9 cellular contexts compared by ENCODE assay signal in the genomic region with DNA sequence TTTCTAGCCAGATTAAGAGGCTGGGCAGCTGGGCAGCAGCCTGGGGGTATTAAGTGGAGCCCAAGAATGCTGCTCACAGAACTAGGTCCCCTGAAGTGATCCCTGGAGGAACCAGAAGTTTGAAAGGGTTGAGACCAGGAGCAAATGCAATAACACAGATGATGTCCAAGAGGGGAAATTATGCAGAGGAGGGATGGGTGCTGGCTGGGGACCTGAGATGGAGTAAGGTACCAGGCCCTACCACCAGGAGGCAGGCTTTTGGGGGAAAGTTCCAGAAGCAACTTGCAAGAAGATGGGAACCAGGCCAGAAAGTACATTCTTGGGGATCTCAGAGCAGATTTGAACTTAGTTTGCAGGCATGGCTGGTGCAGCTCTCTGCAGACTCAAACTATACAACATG.
DNase-seq lines count a peak whose midpoint lies in the region; ATAC-seq, FAIRE-seq and TF ChIP-seq lines count a peak whose summit lies in the region.
"Had no signal": no experiment of that assay in that cellular context is flagged by ENCODE, and none has a peak within 500 bp of the region (broad histone marks: within the 10 kb centered on the region; RNA-seq: fewer than 3 reads in every experiment).

No MANE protein-coding gene starts in this region.

- no peaks in the 10 kb centered on the region for H3K4me1 Mint-ChIP-seq in endodermal cell

- DNase-seq in SKM-1 (lab: John Stamatoyannopoulos, UW; ENCODE audit: unreplicated experiment) (peak; percentile 4), SKM-1 treated with dmso at 0.1 percent for 144 hours (lab: John Stamatoyannopoulos, UW; ENCODE audit: unreplicated experiment) (no peak), endodermal cell (peak; percentile 80), renal cortical epithelial cell (ENCODE audit: low read depth) (peak; percentile 22), hypothalamus (lab: John Stamatoyannopoulos, UW) (no peak), H54 (ENCODE audit: insufficient read length, low spot score) (no peak)
- DNase-seq in activated CD4-positive, alpha-beta T cell treated with anti-CD3 and anti-CD28 coated beads for 1 hour: peak; percentile 26

- H3K27ac Mint-ChIP-seq in endodermal cell: no peak overlapping the region

- H3K4me1 ChIP-seq in endodermal cell (ENCODE audit: control insufficient read depth, insufficient read depth, low read length): no peaks in the 10 kb centered on the region

- no peaks in the 10 kb centered on the region for H3K36me3 ChIP-seq in endodermal cell (ENCODE audit: control insufficient read depth, insufficient read depth, low read length)

- no peak overlapping the region for H3K9ac ChIP-seq in endodermal cell (ENCODE audit: extremely low read depth, low read length, poor library complexity, severe bottlenecking)

- H3K27me3 Mint-ChIP-seq in endodermal cell (ENCODE audit: insufficient read depth): peaks cover 1% of the 10 kb centered on the region

- H3K9me3 Mint-ChIP-seq in endodermal cell: peaks cover 27% of the 10 kb centered on the region

- no peaks in the 10 kb centered on the region for H3K36me3 Mint-ChIP-seq in endodermal cell (ENCODE audit: low read depth)

- peaks cover 23% of the 10 kb centered on the region for H3K9me3 ChIP-seq in endodermal cell (ENCODE audit: control insufficient read depth, low read length)

- H3K27ac ChIP-seq in endodermal cell (ENCODE audit: low read depth, low read length): no peak overlapping the region

- TF ChIP-seq POLR2A in H54 (IDR thresholded peaks at IDR 0.05; ENCODE audit: low read depth, low read length): no peak

- H3K4me3 ChIP-seq in endodermal cell (ENCODE audit: low read length): no peak overlapping the region

- TF ChIP-seq CTCF in endodermal cell (conservative IDR thresholded peaks at IDR 0.05): peak; percentile 86

- no peak overlapping the region for H3K4me3 Mint-ChIP-seq in endodermal cell

- ATAC-seq in HG03520 (IDR thresholded peaks at IDR 0.05; ENCODE audit: unreplicated experiment): no peak

- FAIRE-seq in H54 (lab: Jason Lieb, UNC): no peak
- FAIRE-seq: G401.6 had no signal

- no peaks in the 10 kb centered on the region for H3K27me3 ChIP-seq in endodermal cell (ENCODE audit: control insufficient read depth, insufficient read depth, low read length, poor library complexity, severe bottlenecking)

Comparison
In these comparisons a context has a peak if more than half of its experiments do, and no peak if none do; other contexts are left out.
1. DNase-seq: peak in SKM-1 (single experiment), activated CD4-positive, alpha-beta T cell treated with anti-CD3 and anti-CD28 coated beads for 1 hour (single experiment), endodermal cell (single experiment) and renal cortical epithelial cell (single experiment); none in SKM-1 treated with dmso at 0.1 percent for 144 hours (single experiment), hypothalamus (0 of 51) and H54 (single experiment).